Comparison of ENCODE assay signal across 1 cellular context in the genomic region with DNA sequence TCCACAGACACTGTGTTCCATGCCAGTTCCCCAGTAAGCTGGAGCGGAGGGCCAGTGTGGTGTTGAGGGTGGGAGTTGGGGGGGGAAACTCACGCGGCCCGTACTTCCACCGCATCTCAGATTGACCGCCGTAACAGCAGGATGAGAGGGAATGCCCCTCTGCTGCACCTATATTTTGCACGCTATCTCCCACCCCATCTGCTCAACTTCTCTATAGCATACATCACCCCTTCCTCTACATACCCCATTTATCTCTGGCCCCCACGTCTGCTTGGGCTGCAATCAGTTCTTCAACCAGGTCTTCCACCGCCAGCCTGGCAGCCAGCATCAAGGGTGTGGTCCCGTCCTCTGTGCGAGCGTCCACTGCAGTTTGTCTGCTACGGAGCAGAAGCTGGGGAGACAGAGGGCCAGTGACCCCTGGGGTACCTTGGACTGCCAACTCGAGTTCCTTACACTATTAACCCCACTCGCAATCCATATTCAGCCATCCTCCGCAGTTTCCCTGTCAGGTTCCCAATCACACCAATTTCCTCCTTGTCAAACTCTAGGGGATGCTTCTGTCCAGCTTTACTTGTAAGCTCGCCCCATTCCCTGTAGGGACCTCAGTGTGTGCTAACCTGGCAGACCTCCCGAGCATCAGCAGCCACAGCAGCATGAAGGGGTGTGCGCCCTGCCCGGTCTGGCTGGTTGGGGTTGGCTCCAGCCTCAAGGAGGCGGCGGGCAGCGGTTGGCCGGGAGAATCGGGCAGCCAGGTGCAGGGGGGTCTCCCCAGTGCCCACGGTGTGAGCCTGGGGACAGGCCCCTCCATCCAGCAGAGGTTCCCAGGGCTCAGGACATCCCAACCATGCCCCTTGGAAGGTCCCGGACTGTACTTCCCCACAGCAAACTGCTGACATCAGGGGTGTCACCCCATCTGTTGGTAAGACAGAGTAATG.
A peak's percentile ranks its signal among the peaks of the same experiment; 100 is the strongest.
TF ChIP-seq lines count a peak whose summit lies in the region.

No MANE protein-coding gene starts in this region.

TF ChIP-seq in HepG2, 621 proteins besides CTCF, POLR2A, EP300 and RAD21 (continues in another document):
- TF ChIP-seq, protein P1, sequence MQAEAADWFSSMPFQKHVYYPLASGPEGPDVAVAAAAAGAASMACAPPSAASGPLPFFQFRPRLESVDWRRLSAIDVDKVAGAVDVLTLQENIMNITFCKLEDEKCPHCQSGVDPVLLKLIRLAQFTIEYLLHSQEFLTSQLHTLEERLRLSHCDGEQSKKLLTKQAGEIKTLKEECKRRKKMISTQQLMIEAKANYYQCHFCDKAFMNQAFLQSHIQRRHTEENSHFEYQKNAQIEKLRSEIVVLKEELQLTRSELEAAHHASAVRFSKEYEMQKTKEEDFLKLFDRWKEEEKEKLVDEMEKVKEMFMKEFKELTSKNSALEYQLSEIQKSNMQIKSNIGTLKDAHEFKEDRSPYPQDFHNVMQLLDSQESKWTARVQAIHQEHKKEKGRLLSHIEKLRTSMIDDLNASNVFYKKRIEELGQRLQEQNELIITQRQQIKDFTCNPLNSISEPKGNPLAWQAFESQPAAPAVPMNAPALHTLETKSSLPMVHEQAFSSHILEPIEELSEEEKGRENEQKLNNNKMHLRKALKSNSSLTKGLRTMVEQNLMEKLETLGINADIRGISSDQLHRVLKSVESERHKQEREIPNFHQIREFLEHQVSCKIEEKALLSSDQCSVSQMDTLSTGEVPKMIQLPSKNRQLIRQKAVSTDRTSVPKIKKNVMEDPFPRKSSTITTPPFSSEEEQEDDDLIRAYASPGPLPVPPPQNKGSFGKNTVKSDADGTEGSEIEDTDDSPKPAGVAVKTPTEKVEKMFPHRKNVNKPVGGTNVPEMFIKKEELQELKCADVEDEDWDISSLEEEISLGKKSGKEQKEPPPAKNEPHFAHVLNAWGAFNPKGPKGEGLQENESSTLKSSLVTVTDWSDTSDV (CRISPR knock-in tag; IDR thresholded peaks at IDR 0.05): no peak
- TF ChIP-seq ZNF510 (CRISPR knock-in tag; IDR thresholded peaks at IDR 0.05; ENCODE audit: low read depth): no peak
- no peak for TF ChIP-seq FOXP4 (CRISPR knock-in tag; IDR thresholded peaks at IDR 0.05)
- TF ChIP-seq RFX5 (IDR thresholded peaks at IDR 0.05; ENCODE audit: low read depth, low read length): no peak
- no peak for TF ChIP-seq ZNF441 (CRISPR knock-in tag; IDR thresholded peaks at IDR 0.05; ENCODE audit: borderline replicate concordance)
- TF ChIP-seq TIGD3 (CRISPR knock-in tag; IDR thresholded peaks at IDR 0.05; ENCODE audit: borderline replicate concordance): no peak
- TF ChIP-seq ZNF614 (CRISPR knock-in tag; IDR thresholded peaks at IDR 0.05; ENCODE audit: borderline replicate concordance): no peak
- no peak for TF ChIP-seq PREB (CRISPR knock-in tag; IDR thresholded peaks at IDR 0.05)
- TF ChIP-seq THYN1 (CRISPR knock-in tag; IDR thresholded peaks at IDR 0.05; ENCODE audit: borderline replicate concordance, low read depth): no peak
- TF ChIP-seq, protein P2, sequence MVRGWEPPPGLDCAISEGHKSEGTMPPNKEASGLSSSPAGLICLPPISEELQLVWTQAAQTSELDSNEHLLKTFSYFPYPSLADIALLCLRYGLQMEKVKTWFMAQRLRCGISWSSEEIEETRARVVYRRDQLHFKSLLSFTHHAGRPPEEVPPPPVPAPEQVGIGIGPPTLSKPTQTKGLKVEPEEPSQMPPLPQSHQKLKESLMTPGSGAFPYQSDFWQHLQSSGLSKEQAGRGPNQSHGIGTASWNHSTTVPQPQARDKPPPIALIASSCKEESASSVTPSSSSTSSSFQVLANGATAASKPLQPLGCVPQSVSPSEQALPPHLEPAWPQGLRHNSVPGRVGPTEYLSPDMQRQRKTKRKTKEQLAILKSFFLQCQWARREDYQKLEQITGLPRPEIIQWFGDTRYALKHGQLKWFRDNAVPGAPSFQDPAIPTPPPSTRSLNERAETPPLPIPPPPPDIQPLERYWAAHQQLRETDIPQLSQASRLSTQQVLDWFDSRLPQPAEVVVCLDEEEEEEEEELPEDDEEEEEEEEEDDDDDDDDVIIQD (CRISPR knock-in tag; IDR thresholded peaks at IDR 0.05; ENCODE audit: low read depth): no peak
- TF ChIP-seq ZSCAN31 (CRISPR knock-in tag; IDR thresholded peaks at IDR 0.05; ENCODE audit: low read depth): no peak
- TF ChIP-seq ZNF138 (CRISPR knock-in tag; IDR thresholded peaks at IDR 0.05; ENCODE audit: low read depth): no peak
- TF ChIP-seq, protein P3, sequence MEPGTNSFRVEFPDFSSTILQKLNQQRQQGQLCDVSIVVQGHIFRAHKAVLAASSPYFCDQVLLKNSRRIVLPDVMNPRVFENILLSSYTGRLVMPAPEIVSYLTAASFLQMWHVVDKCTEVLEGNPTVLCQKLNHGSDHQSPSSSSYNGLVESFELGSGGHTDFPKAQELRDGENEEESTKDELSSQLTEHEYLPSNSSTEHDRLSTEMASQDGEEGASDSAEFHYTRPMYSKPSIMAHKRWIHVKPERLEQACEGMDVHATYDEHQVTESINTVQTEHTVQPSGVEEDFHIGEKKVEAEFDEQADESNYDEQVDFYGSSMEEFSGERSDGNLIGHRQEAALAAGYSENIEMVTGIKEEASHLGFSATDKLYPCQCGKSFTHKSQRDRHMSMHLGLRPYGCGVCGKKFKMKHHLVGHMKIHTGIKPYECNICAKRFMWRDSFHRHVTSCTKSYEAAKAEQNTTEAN (CRISPR knock-in tag; conservative IDR thresholded peaks at IDR 0.05): no peak
- TF ChIP-seq ZNF749 (CRISPR knock-in tag; IDR thresholded peaks at IDR 0.05; ENCODE audit: borderline replicate concordance): no peak
- TF ChIP-seq SMAD1 (CRISPR knock-in tag; IDR thresholded peaks at IDR 0.05; ENCODE audit: borderline replicate concordance, low read depth): no peak
- no peak for TF ChIP-seq ZBTB14 (CRISPR knock-in tag; IDR thresholded peaks at IDR 0.05)
- no peak for TF ChIP-seq PRMT3 (CRISPR knock-in tag; IDR thresholded peaks at IDR 0.05; ENCODE audit: borderline replicate concordance, low read depth)
- TF ChIP-seq MLLT10 (CRISPR knock-in tag; IDR thresholded peaks at IDR 0.05): no peak
- TF ChIP-seq TFDP2 (CRISPR knock-in tag; IDR thresholded peaks at IDR 0.05): no peak
- TF ChIP-seq, protein P4, sequence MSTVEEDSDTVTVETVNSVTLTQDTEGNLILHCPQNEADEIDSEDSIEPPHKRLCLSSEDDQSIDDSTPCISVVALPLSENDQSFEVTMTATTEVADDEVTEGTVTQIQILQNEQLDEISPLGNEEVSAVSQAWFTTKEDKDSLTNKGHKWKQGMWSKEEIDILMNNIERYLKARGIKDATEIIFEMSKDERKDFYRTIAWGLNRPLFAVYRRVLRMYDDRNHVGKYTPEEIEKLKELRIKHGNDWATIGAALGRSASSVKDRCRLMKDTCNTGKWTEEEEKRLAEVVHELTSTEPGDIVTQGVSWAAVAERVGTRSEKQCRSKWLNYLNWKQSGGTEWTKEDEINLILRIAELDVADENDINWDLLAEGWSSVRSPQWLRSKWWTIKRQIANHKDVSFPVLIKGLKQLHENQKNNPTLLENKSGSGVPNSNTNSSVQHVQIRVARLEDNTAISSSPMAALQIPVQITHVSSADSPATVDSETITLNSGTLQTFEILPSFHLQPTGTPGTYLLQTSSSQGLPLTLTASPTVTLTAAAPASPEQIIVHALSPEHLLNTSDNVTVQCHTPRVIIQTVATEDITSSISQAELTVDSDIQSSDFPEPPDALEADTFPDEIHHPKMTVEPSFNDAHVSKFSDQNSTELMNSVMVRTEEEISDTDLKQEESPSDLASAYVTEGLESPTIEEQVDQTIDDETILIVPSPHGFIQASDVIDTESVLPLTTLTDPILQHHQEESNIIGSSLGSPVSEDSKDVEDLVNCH (CRISPR knock-in tag; IDR thresholded peaks at IDR 0.05): no peak
- TF ChIP-seq MED1 (CRISPR knock-in tag; IDR thresholded peaks at IDR 0.05): no peak
- TF ChIP-seq ZNF639 (CRISPR knock-in tag; conservative IDR thresholded peaks at IDR 0.05): no peak
- TF ChIP-seq ZNF652 (CRISPR knock-in tag; IDR thresholded peaks at IDR 0.05; ENCODE audit: borderline replicate concordance, low read depth): 0 out of 2 replicates have a peak, but pooled peaks have one; percentile 1
- no peak for TF ChIP-seq ZMAT3 (CRISPR knock-in tag; conservative IDR thresholded peaks at IDR 0.05)
- no peak for TF ChIP-seq BRD4 (CRISPR knock-in tag; IDR thresholded peaks at IDR 0.05)
- TF ChIP-seq, protein P5, sequence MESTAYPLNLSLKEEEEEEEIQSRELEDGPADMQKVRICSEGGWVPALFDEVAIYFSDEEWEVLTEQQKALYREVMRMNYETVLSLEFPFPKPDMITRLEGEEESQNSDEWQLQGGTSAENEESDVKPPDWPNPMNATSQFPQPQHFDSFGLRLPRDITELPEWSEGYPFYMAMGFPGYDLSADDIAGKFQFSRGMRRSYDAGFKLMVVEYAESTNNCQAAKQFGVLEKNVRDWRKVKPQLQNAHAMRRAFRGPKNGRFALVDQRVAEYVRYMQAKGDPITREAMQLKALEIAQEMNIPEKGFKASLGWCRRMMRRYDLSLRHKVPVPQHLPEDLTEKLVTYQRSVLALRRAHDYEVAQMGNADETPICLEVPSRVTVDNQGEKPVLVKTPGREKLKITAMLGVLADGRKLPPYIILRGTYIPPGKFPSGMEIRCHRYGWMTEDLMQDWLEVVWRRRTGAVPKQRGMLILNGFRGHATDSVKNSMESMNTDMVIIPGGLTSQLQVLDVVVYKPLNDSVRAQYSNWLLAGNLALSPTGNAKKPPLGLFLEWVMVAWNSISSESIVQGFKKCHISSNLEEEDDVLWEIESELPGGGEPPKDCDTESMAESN (CRISPR knock-in tag; conservative IDR thresholded peaks at IDR 0.05): no peak
- no peak for TF ChIP-seq SALL1 (CRISPR knock-in tag; IDR thresholded peaks at IDR 0.05)
- TF ChIP-seq ZNF333 (CRISPR knock-in tag; IDR thresholded peaks at IDR 0.05; ENCODE audit: borderline replicate concordance): 0 out of 2 replicates have a peak, but pooled peaks have one; percentile 9
- TF ChIP-seq SYNCRIP (IDR thresholded peaks at IDR 0.05; ENCODE audit: insufficient read depth, low read depth, low read length): no peak
- TF ChIP-seq, protein P6, sequence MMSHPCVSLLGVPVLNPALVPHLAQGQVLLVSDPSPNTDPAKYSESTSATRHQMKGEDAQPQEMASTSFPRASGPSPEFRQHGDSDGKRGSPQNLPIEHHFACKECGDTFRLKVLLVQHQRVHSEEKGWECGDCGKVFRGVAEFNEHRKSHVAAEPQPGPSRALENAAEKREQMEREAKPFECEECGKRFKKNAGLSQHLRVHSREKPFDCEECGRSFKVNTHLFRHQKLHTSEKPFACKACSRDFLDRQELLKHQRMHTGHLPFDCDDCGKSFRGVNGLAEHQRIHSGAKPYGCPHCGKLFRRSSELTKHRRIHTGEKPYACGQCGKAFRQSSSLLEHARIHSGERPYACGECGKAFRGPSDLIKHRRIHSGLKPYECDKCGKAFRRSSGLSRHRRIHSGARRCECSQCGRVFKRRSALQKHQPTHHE (CRISPR knock-in tag; IDR thresholded peaks at IDR 0.05; ENCODE audit: borderline replicate concordance): no peak
- TF ChIP-seq SETDB1 (CRISPR knock-in tag; IDR thresholded peaks at IDR 0.05; ENCODE audit: borderline replicate concordance): no peak
